ENCODE assay signal across 34 cellular contexts in the genomic region with DNA sequence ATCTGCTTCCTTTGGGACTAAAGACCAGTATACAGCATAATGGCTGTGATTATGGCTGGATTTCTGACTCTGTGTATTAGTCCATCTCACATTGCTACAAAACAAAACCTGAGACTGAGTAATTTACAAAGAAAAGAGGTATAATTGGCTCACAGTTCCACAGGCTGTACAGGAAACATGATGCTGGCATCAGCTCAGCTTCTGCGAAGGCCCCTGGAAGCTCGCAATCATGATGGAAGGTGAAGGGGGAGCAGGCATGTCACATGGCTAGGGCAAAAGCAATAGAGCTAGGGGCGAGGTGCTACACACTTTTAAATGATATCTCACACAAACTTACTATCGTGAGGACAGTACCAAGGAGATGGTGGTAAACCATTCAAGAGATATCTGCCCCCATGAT.
DNase-seq lines count a peak whose midpoint lies in the region; ATAC-seq, FAIRE-seq and TF ChIP-seq lines count a peak whose summit lies in the region.
"Had no signal": no experiment of that assay in that cellular context is flagged by ENCODE, and none has a peak within 500 bp of the region (broad histone marks: within the 10 kb centered on the region; RNA-seq: fewer than 3 reads in every experiment).

No MANE protein-coding gene starts in this region.

- no peak for TF ChIP-seq EP300 in esophagus muscularis mucosa (IDR thresholded peaks at IDR 0.05)

- peak; percentile 5 for FAIRE-seq in GM12892 (lab: Jason Lieb, UNC)
- FAIRE-seq: A204.1, A549, D721Med had no signal

- H3K27ac ChIP-seq in DND-41 (ENCODE audit: low read length): peak overlapping the region; percentile 41; the same call in 1 of the 2 replicates
- H3K27ac ChIP-seq in HEK293 (ENCODE audit: extremely low read depth, low read depth, low read length): no peak overlapping the region
- H3K27ac ChIP-seq in esophagus muscularis mucosa (replicated peaks in 1 of 4): no peak overlapping the region
- H3K27ac ChIP-seq in mammary epithelial cell (ENCODE audit: insufficient read depth, low read depth, low read length): no peak overlapping the region
- H3K27ac ChIP-seq in osteoblast (ENCODE audit: low read depth, low read length): no peak overlapping the region
- H3K27ac ChIP-seq: 22Rv1; A549; BLaER1; BLaER1 treated with 17β-estradiol and CSF1 and Interleukin-3, amounts not matched to agents 10 nM and 100 nM; C4-2B had no signal

- H3K27me3 ChIP-seq in DND-41 (ENCODE audit: insufficient read depth, low read length, poor library complexity) (no peaks in the 10 kb centered on the region), esophagus muscularis mucosa (no peaks in the 10 kb centered on the region), mammary epithelial cell (ENCODE audit: insufficient read depth, low read length) (no peaks in the 10 kb centered on the region), osteoblast (ENCODE audit: insufficient read depth, low read length) (no peaks in the 10 kb centered on the region)
- H3K27me3 ChIP-seq: BE2C; BLaER1; BLaER1 treated with 17β-estradiol and CSF1 and Interleukin-3, amounts not matched to agents 10 nM and 100 nM had no signal

- no peak overlapping the region for H2AFZ ChIP-seq in DND-41 (ENCODE audit: low read depth, low read length)
- no peak overlapping the region for H2AFZ ChIP-seq in mammary epithelial cell (ENCODE audit: low read depth, low read length)
- no peak overlapping the region for H2AFZ ChIP-seq in osteoblast (ENCODE audit: low read length)

- no peak overlapping the region for H3K4me2 ChIP-seq in DND-41 (ENCODE audit: insufficient read depth, low read length)
- no peak overlapping the region for H3K4me2 ChIP-seq in mammary epithelial cell (ENCODE audit: insufficient read depth, low read depth, low read length)
- H3K4me2 ChIP-seq in osteoblast (ENCODE audit: insufficient read depth, low read length): no peak overlapping the region
- H3K4me2 ChIP-seq: A549; BLaER1; BLaER1 treated with 17β-estradiol and CSF1 and Interleukin-3, amounts not matched to agents 10 nM and 100 nM had no signal

- no peak for TF ChIP-seq CTCF in DND-41 (IDR thresholded peaks at IDR 0.05; ENCODE audit: borderline replicate concordance, extremely low read depth, low read length, poor library complexity, severe bottlenecking)
- no peak for TF ChIP-seq CTCF in HEK293 (tag by site-specific recombination; IDR thresholded peaks at IDR 0.05)
- TF ChIP-seq CTCF in esophagus muscularis mucosa (IDR thresholded peaks at IDR 0.05): no peak
- TF ChIP-seq CTCF in mammary epithelial cell (conservative IDR thresholded peaks at IDR 0.05 in 1 of 2, IDR thresholded peaks at IDR 0.05 in 1 of 2; ENCODE audit: extremely low read depth in 1 of 2, insufficient read depth in 1 of 2, low read depth in 1 of 2, low read length in 2 of 2): no peak
- no peak for TF ChIP-seq CTCF in osteoblast (IDR thresholded peaks at IDR 0.05; ENCODE audit: extremely low read depth, low read depth, low read length)

- CTCF ChIA-PET in HEK293 (lab: Yijun Ruan, JAX): no interaction called here
- CTCF ChIA-PET in mammary epithelial cell (lab: Charles Lee; ENCODE audit: low non-redundant PET): no interaction called here

- TF ChIP-seq POLR2A in GM12892 (IDR thresholded peaks at IDR 0.05; ENCODE audit: low read depth, low read length) (no peak), esophagus muscularis mucosa (IDR thresholded peaks at IDR 0.05; ENCODE audit: low read depth) (no peak)

- H3K79me2 ChIP-seq in DND-41 (ENCODE audit: insufficient read depth, low read length): no peaks in the 10 kb centered on the region
- H3K79me2 ChIP-seq in mammary epithelial cell (ENCODE audit: insufficient read depth, low read length): no peaks in the 10 kb centered on the region
- H3K79me2 ChIP-seq in osteoblast (ENCODE audit: insufficient read depth, low read length): no peaks in the 10 kb centered on the region

- H3K4me1 ChIP-seq in DND-41 (ENCODE audit: insufficient read depth, low read length) (peaks cover 48% of the 10 kb centered on the region), HEK293 (ENCODE audit: control insufficient read depth, insufficient read depth, low read length) (no peaks in the 10 kb centered on the region), esophagus muscularis mucosa (no peaks in the 10 kb centered on the region), mammary epithelial cell (ENCODE audit: insufficient read depth, low read length) (peaks cover 10% of the 10 kb centered on the region), osteoblast (ENCODE audit: insufficient read depth, low read length) (no peaks in the 10 kb centered on the region)
- H3K4me1 ChIP-seq: A549; BE2C; BLaER1; BLaER1 treated with 17β-estradiol and CSF1 and Interleukin-3, amounts not matched to agents 10 nM and 100 nM; Caco-2 had no signal

- H4K20me1 ChIP-seq in DND-41 (ENCODE audit: insufficient read depth, low read length) (no peaks in the 10 kb centered on the region), mammary epithelial cell (ENCODE audit: insufficient read depth, low read length) (no peaks in the 10 kb centered on the region), osteoblast (ENCODE audit: insufficient read depth, low read length) (no peaks in the 10 kb centered on the region)
- H4K20me1 ChIP-seq: BLaER1; BLaER1 treated with 17β-estradiol and CSF1 and Interleukin-3, amounts not matched to agents 10 nM and 100 nM had no signal

- 85% methylated on average over 4 of the region's 4 CpGs for WGBS in esophagus muscularis mucosa
- 81% methylated on average over 4 of the region's 4 CpGs for WGBS in mammary epithelial cell (ENCODE audit: low coverage, missing lambda C conversion rate)

- POLR2A ChIA-PET in HEK293 (lab: Yijun Ruan, JAX): no interaction called here

- no peak for ATAC-seq in DND-41 (ENCODE audit: insufficient read depth, low read depth)
- ATAC-seq: A549; CD8-positive, alpha-beta T cell had no signal

- H3K4me3 ChIP-seq in DND-41 (ENCODE audit: low read depth in 1 of 2, low read length in 2 of 2) (no peak overlapping the region), HEK293 (ENCODE audit: low read depth, low read length) (no peak overlapping the region), esophagus muscularis mucosa (no peak overlapping the region), mammary epithelial cell (replicated peaks in 1 of 3; ENCODE audit: insufficient read depth in 1 of 3, low read depth in 2 of 3, low read length in 3 of 3) (no peak overlapping the region), osteoblast (ENCODE audit: insufficient read depth, low read length) (no peak overlapping the region)
- H3K4me3 ChIP-seq: A549; BLaER1; BLaER1 treated with 17β-estradiol and CSF1 and Interleukin-3, amounts not matched to agents 10 nM and 100 nM had no signal

- DNase-seq in DND-41 (no peak), GM12892 (ENCODE audit: insufficient read length) (no peak), esophagus muscularis mucosa (ENCODE audit: extremely low spot score) (peak; percentile 72), NCI-H446 treated with DMSO at 0.1 percent for 48 hours (lab: John Stamatoyannopoulos, UW) (no peak), mammary epithelial cell (no peak), osteoblast (ENCODE audit: insufficient read length, low spot score, missing footprints) (no peak), CD1c-positive myeloid dendritic cell (ENCODE audit: extremely low spot score) (no peak)
- DNase-seq: 8988T; ACHN; AML-193; BE2C; C1 segment of cervical spinal cord; Caco-2; Calu3; CD4-positive, alpha-beta memory T cell; CD4-positive, alpha-beta T cell; CD4-positive, CD25-positive, alpha-beta regulatory T cell; CD8-positive, alpha-beta memory T cell; CD8-positive, alpha-beta T cell; COR-L47; DMS 273 treated with DMSO at 0.1 percent for 48 hours; DMS153; DMS53; DMS79; DMS79 treated with DMSO at 0.1 percent for 48 hours; EL had no signal

- intact Hi-C loops in esophagus muscularis mucosa (cut with DNase I): no loop called here
- intact Hi-C loops in mammary epithelial cell (cut with micrococcal nuclease): no loop called here

- in situ Hi-C loops in mammary epithelial cell (cut with MboI; ENCODE audit: low sequenced_read_pairs in 2 of 2): no loop called here

- H3K9me3 ChIP-seq in DND-41 (ENCODE audit: insufficient read depth, low read length, severe bottlenecking) (peaks cover 23% of the 10 kb centered on the region), HEK293 (ENCODE audit: control insufficient read depth, insufficient read depth, low read depth, low read length) (no peaks in the 10 kb centered on the region), esophagus muscularis mucosa (peaks cover 0 to 12% (median 11%) of the 10 kb centered on the region in 4 donors), mammary epithelial cell (replicated peaks; ENCODE audit: insufficient read depth, low read length) (peaks cover 3% of the 10 kb centered on the region), osteoblast (ENCODE audit: low read depth, low read length) (peaks cover 7% of the 10 kb centered on the region)
- H3K9me3 ChIP-seq: BE2C had no signal

- dilution Hi-C loops in mammary epithelial cell (cut with HindIII; ENCODE audit: low sequenced_read_pairs): no loop called here

- H3K9ac ChIP-seq in DND-41 (ENCODE audit: low read depth, low read length) (no peak overlapping the region), mammary epithelial cell (ENCODE audit: insufficient read depth, low read length) (no peak overlapping the region)
- H3K9ac ChIP-seq: BLaER1; BLaER1 treated with 17β-estradiol and CSF1 and Interleukin-3, amounts not matched to agents 10 nM and 100 nM had no signal

- no TSS peak for BruUV-seq in mammary epithelial cell (replicated peaks; lab: Mats Ljungman, UMichigan)

- H3K36me3 ChIP-seq in DND-41 (ENCODE audit: insufficient read depth, low read length) (no peaks in the 10 kb centered on the region), HEK293 (ENCODE audit: control insufficient read depth in 2 of 2, insufficient read depth in 1 of 2, low read length in 2 of 2) (no peaks in the 10 kb centered on the region), esophagus muscularis mucosa (no peaks in the 10 kb centered on the region), mammary epithelial cell (ENCODE audit: insufficient read depth, low read length) (no peaks in the 10 kb centered on the region), osteoblast (ENCODE audit: insufficient read depth, low read length) (no peaks in the 10 kb centered on the region)
- H3K36me3 ChIP-seq: BE2C; BLaER1; BLaER1 treated with 17β-estradiol and CSF1 and Interleukin-3, amounts not matched to agents 10 nM and 100 nM had no signal

TF ChIP-seq in HEK293, 187 proteins besides CTCF, POLR2A, EP300 and RAD21 (continues in another document):
- TF ChIP-seq ZFP41 (tag by site-specific recombination; IDR thresholded peaks at IDR 0.05; ENCODE audit: borderline replicate concordance) (no peak), ZNF133 (tag by site-specific recombination; IDR thresholded peaks at IDR 0.05) (peak; percentile 69), TCF7L2 (IDR thresholded peaks at IDR 0.05; ENCODE audit: borderline replicate concordance, low read depth, low read length) (no peak)
